In genomic region chr5:111676496-111676895, GRCh38 we compare ENCODE assay signal across 26 cellular contexts.
DNase-seq lines count a peak whose midpoint lies in the region; ATAC-seq and TF ChIP-seq lines count a peak whose summit lies in the region.
"Had no signal": no experiment of that assay in that cellular context is flagged by ENCODE, and none has a peak within 500 bp of the region (broad histone marks: within the 10 kb centered on the region; RNA-seq: fewer than 3 reads in every experiment).

No MANE protein-coding gene starts in this region.

- in situ Hi-C loops in GM23248 (cut with MboI) = no loop called here

- DNase-seq in AG08395 (ENCODE audit: low spot score) (peak; percentile 52), GM23248 (peak; percentile 87), cardiac fibroblast (ENCODE audit: low read depth in 2 of 2) (peak; percentile 34 to 65), fibroblast of the conjunctiva (ENCODE audit: low read depth) (peak; percentile 58), lower lobe of right lung (no peak), NCI-H2081 (lab: John Stamatoyannopoulos, UW) (no peak), GM10266 (ENCODE audit: extremely low spot score) (no peak)
- DNase-seq: activated CD4-positive, alpha-beta T cell treated with anti-CD3 and anti-CD28 coated beads, Interleukin-2, amount 50 U/mL, for 1 hour; activated naive CD4-positive, alpha-beta T cell treated with anti-CD3 and anti-CD28 coated beads, Interleukin-2, amount 50 U/mL, for 16 hours; anterior cingulate cortex; COR-L47; effector CD8-positive, alpha-beta T cell; esophagus squamous epithelium; GOT3; head of caudate nucleus; NCI-H1436 treated with DMSO at 0.1 percent for 48 hours; NCI-H510A treated with DMSO at 0.1 percent for 48 hours; PC-9; SHP77 treated with DMSO at 0.1 percent for 48 hours; SW 1271; T1000; trophoblast cell had no signal

- ATAC-seq in lower lobe of right lung (no peak), GM21390 (IDR thresholded peaks at IDR 0.05; ENCODE audit: unreplicated experiment) (no peak)
- ATAC-seq: sciatic nerve had no signal

- intact Hi-C loops in lower lobe of right lung (cut with DNase I) = no loop called here

- peaks cover 38% of the 10 kb centered on the region for H3F3A ChIP-seq in GM23248 (ENCODE audit: insufficient read depth)

- no peaks in the 10 kb centered on the region for H3K79me2 ChIP-seq in GM23248 (ENCODE audit: insufficient read depth)

- no peaks in the 10 kb centered on the region for H3K9me2 ChIP-seq in GM23248 (ENCODE audit: insufficient read depth)

- peak overlapping the region; percentile 32; the same call in 1 of the 2 replicates for H3K9ac ChIP-seq in GM23248
- H3K9ac ChIP-seq: BLaER1 treated with 17β-estradiol and CSF1 and Interleukin-3, amounts not matched to agents 10 nM and 100 nM; KMS-11 had no signal

- H3K4me1 ChIP-seq in GM23248 (ENCODE audit: insufficient read depth) (peaks cover 40% of the 10 kb centered on the region), lower lobe of right lung (peaks cover 14% of the 10 kb centered on the region)

- no peak for TF ChIP-seq CTCF in cardiac fibroblast (IDR thresholded peaks at IDR 0.05; ENCODE audit: low read depth, low read length)
- TF ChIP-seq CTCF in lower lobe of right lung (IDR thresholded peaks at IDR 0.05) = no peak
- no peak for TF ChIP-seq CTCF in GM10266 (IDR thresholded peaks at IDR 0.05; ENCODE audit: control insufficient read depth, insufficient read depth, low read depth, missing control alignments)

- H3K36me3 ChIP-seq in GM23248 (ENCODE audit: low read depth) (no peaks in the 10 kb centered on the region), lower lobe of right lung (no peaks in the 10 kb centered on the region)
- H3K36me3 ChIP-seq: BLaER1 treated with 17β-estradiol and CSF1 and Interleukin-3, amounts not matched to agents 10 nM and 100 nM; esophagus squamous epithelium had no signal

- peak overlapping the region; percentile 49 for H2AFZ ChIP-seq in GM23248
- H2AFZ ChIP-seq: PC-9 had no signal

- H3K9me3 ChIP-seq in GM23248 (ENCODE audit: low read depth) (no peaks in the 10 kb centered on the region), lower lobe of right lung (no peaks in the 10 kb centered on the region)
- H3K9me3 ChIP-seq: BLaER1 treated with 17β-estradiol and CSF1 and Interleukin-3, amounts not matched to agents 10 nM and 100 nM; esophagus squamous epithelium had no signal

- no peaks in the 10 kb centered on the region for H4K20me1 ChIP-seq in GM23248 (ENCODE audit: insufficient read depth)
- H4K20me1 ChIP-seq: BLaER1 treated with 17β-estradiol and CSF1 and Interleukin-3, amounts not matched to agents 10 nM and 100 nM had no signal

- H3K27ac ChIP-seq in GM23248 (peak overlapping the region; percentile 75), lower lobe of right lung (no peak overlapping the region)
- H3K27ac ChIP-seq: BLaER1 treated with 17β-estradiol and CSF1 and Interleukin-3, amounts not matched to agents 10 nM and 100 nM; esophagus squamous epithelium; KMS-11; PC-9 had no signal

- WGBS in GM23248 (ENCODE audit: low coverage in 1 of 2, low lambda C conversion rate in 2 of 2, missing lambda C conversion rate in 2 of 2), 2 experiments = 0% methylated on average over 1 of the region's 1 CpG

- no peak overlapping the region for H3K4me3 ChIP-seq in GM23248
- H3K4me3 ChIP-seq in cardiac fibroblast (replicated peaks in 1 of 2; ENCODE audit: low read depth in 2 of 2, low read length in 2 of 2) = no peak overlapping the region
- H3K4me3 ChIP-seq in lower lobe of right lung = no peak overlapping the region
- H3K4me3 ChIP-seq: BLaER1 treated with 17β-estradiol and CSF1 and Interleukin-3, amounts not matched to agents 10 nM and 100 nM; esophagus squamous epithelium; PC-9 had no signal

- H3K4me2 ChIP-seq in GM23248 (ENCODE audit: unreplicated experiment) = peak overlapping the region; percentile 60
- H3K4me2 ChIP-seq: BLaER1 treated with 17β-estradiol and CSF1 and Interleukin-3, amounts not matched to agents 10 nM and 100 nM; KMS-11; PC-9 had no signal

- H3K27me3 ChIP-seq in GM23248 (replicated peaks; ENCODE audit: insufficient read depth) (no peaks in the 10 kb centered on the region), lower lobe of right lung (ENCODE audit: low read depth) (no peaks in the 10 kb centered on the region)
- H3K27me3 ChIP-seq: BLaER1 treated with 17β-estradiol and CSF1 and Interleukin-3, amounts not matched to agents 10 nM and 100 nM; esophagus squamous epithelium had no signal

Comparison
In these comparisons a context has a peak if more than half of its experiments do, and no peak if none do; other contexts are left out.
1. DNase-seq: peak in AG08395 (single experiment), GM23248 (single experiment), cardiac fibroblast (2 of 2) and fibroblast of the conjunctiva (single experiment); none in lower lobe of right lung (single experiment), NCI-H2081 (0 of 2) and GM10266 (single experiment).